Comparison of ENCODE assay signal across 8 cellular contexts in genomic region chr16:1770328-1771071, GRCh38. TPM values are rescaled to one million over a fixed set of nuclear protein-coding genes. Genes with fewer than 3 reads are reported as not detected.
DNase-seq lines count a peak whose midpoint lies in the region; ATAC-seq and TF ChIP-seq lines count a peak whose summit lies in the region.

No MANE protein-coding gene starts in this region.

- TF ChIP-seq CTCF in GM13976 (IDR thresholded peaks at IDR 0.05; ENCODE audit: borderline replicate concordance, control extremely low read depth, extremely low read depth, insufficient read depth, missing control alignments) (no peak), OCI-LY1 (IDR thresholded peaks at IDR 0.05; ENCODE audit: low read length) (no peak), omental fat pad (IDR thresholded peaks at IDR 0.05) (no peak), vagina (IDR thresholded peaks at IDR 0.05) (no peak)

- H3K36me3 ChIP-seq in OCI-LY1 (ENCODE audit: insufficient read depth, low read length), result peaks cover 49% of the 10 kb centered on the region
- H3K36me3 ChIP-seq in vagina, result peaks cover 0 to 29% of the 10 kb centered on the region in 2 donors

- peak overlapping the region; percentile 91 for H3K4me2 ChIP-seq in OCI-LY1 (ENCODE audit: low read length)

- no peaks in the 10 kb centered on the region for H3F3A ChIP-seq in OCI-LY1 (ENCODE audit: insufficient read depth, low read length)

- CTCF ChIA-PET in activated naive CD4-positive, alpha-beta T cell treated with anti-CD3 and anti-CD28 coated beads, Interleukin-2, amount 10 ng/mL, durations not matched to agents 7 days and 5 days (lab: Charles Lee), result interaction anchor here (1.6 kb wide), 1 partner anchor 11 kb away, joined by 3 read pairs; no protein-coding TSS in a partner anchor

- H3K4me1 Mint-ChIP-seq in activated naive CD4-positive, alpha-beta T cell treated with anti-CD3 and anti-CD28 coated beads, Interleukin-2, amount 10 ng/mL, durations not matched to agents 7 days and 5 days, result peaks cover 23% of the 10 kb centered on the region

- 0 out of 2 replicates have a peak, but pooled peaks cover 3% of the 10 kb centered on the region for H3K79me2 ChIP-seq in OCI-LY1 (ENCODE audit: insufficient read depth, low read length)

- H3K9me3 ChIP-seq in OCI-LY1 (ENCODE audit: low read length) (no peaks in the 10 kb centered on the region), vagina (no peaks in the 10 kb centered on the region)

- H3K4me3 Mint-ChIP-seq in activated naive CD4-positive, alpha-beta T cell treated with anti-CD3 and anti-CD28 coated beads, Interleukin-2, amount 10 ng/mL, durations not matched to agents 7 days and 5 days, result peak overlapping the region; percentile 96

- no peak for TF ChIP-seq POLR2A in vagina (IDR thresholded peaks at IDR 0.05)

- H3K27me3 ChIP-seq in OCI-LY1 (ENCODE audit: insufficient read depth, low read length), result no peaks in the 10 kb centered on the region
- no peaks in the 10 kb centered on the region for H3K27me3 ChIP-seq in vagina

- no peaks in the 10 kb centered on the region for H4K20me1 ChIP-seq in OCI-LY1 (ENCODE audit: insufficient read depth, low read length)

- H3K9ac ChIP-seq in OCI-LY1 (ENCODE audit: low read length), result peak overlapping the region; percentile 88

- DNase-seq in GM13976 (ENCODE audit: low spot score) (peak; percentile 81), germinal center (ENCODE audit: low spot score) (peak; percentile 43), omental fat pad (ENCODE audit: low spot score) (no peak), vagina (ENCODE audit: extremely low spot score in 2 of 2) (no peak), NCI-H1930 (lab: John Stamatoyannopoulos, UW) (no peak), iPS-NIHi11 (ENCODE audit: low spot score) (no peak)
- peak; percentile 50 for DNase-seq in activated naive CD4-positive, alpha-beta T cell treated with anti-CD3 and anti-CD28 coated beads, Interleukin-2, amount 10 ng/mL, durations not matched to agents 7 days and 5 days

- H3K4me3 ChIP-seq in OCI-LY1 (ENCODE audit: low read depth, low read length, poor library complexity, severe bottlenecking) (peak overlapping the region; percentile 85), vagina (peak overlapping the region; percentile 82)

- no peaks in the 10 kb centered on the region for H3K9me3 Mint-ChIP-seq in activated naive CD4-positive, alpha-beta T cell treated with anti-CD3 and anti-CD28 coated beads, Interleukin-2, amount 10 ng/mL, durations not matched to agents 7 days and 5 days

- no peak overlapping the region for H2AFZ ChIP-seq in OCI-LY1 (ENCODE audit: low read length)

- intact Hi-C loops in vagina (cut with DNase I), result loop anchor here (5.0 kb wide), 1 partner anchor 63 kb away; the partner anchor contains the start of gene MAPK8IP3

- H3K27me3 Mint-ChIP-seq in activated naive CD4-positive, alpha-beta T cell treated with anti-CD3 and anti-CD28 coated beads, Interleukin-2, amount 10 ng/mL, durations not matched to agents 7 days and 5 days, result no peaks in the 10 kb centered on the region

- peaks cover 13% of the 10 kb centered on the region for H3K36me3 Mint-ChIP-seq in activated naive CD4-positive, alpha-beta T cell treated with anti-CD3 and anti-CD28 coated beads, Interleukin-2, amount 10 ng/mL, durations not matched to agents 7 days and 5 days

- ATAC-seq in omental fat pad (ENCODE audit: low FRiP score), result peak; percentile 69

- H3K27ac ChIP-seq in OCI-LY1 (ENCODE audit: low read depth, low read length, poor library complexity, severe bottlenecking), result peak overlapping the region; percentile 59
- H3K27ac ChIP-seq in vagina, result peak overlapping the region; percentile 90

- peaks cover 22% of the 10 kb centered on the region for H3K4me1 ChIP-seq in OCI-LY1 (ENCODE audit: insufficient read depth, low read length, severe bottlenecking)
- H3K4me1 ChIP-seq in vagina, result peaks cover 45% of the 10 kb centered on the region

- no peaks in the 10 kb centered on the region for H3K9me2 ChIP-seq in OCI-LY1 (ENCODE audit: low read depth, low read length)

- H3K27ac Mint-ChIP-seq in activated naive CD4-positive, alpha-beta T cell treated with anti-CD3 and anti-CD28 coated beads, Interleukin-2, amount 10 ng/mL, durations not matched to agents 7 days and 5 days, result peak overlapping the region; percentile 71

- in situ Hi-C loops in GM13976 (cut with MboI; ENCODE audit: low sequenced_read_pairs, unreplicated experiment), result no loop called here

RNA-seq across cellular contexts. Expression of gene NME3, which starts 0.8 kb away (rescaled TPM):
- total RNA-seq in omental fat pad, result 10 to 100 TPM; 51.4 to 83.2 (median 69.6) TPM
- total RNA-seq in vagina, result 96.0 TPM

RNA-seq across cellular contexts. Expression of gene EME2, which starts 2.1 kb away (rescaled TPM):
- total RNA-seq in omental fat pad, result 10 to 100 TPM in 1 of 4 donors, 1 to 10 TPM in 3; 5.9 to 16.2 (median 7.1) TPM
- 13.5 TPM for total RNA-seq in vagina

RNA-seq across cellular contexts. Expression of gene MRPS34, which starts 2.4 kb away (rescaled TPM):
- 10 to 100 TPM; 56.8 to 84.2 (median 78.6) TPM for total RNA-seq in omental fat pad
- total RNA-seq in vagina, result 89.6 TPM

RNA-seq across cellular contexts. Expression of gene SPSB3, which starts 11.9 kb away (rescaled TPM):
- total RNA-seq in omental fat pad, result 10 to 100 TPM; 39.5 to 88.1 (median 50.7) TPM
- 75.9 TPM for total RNA-seq in vagina

RNA-seq across cellular contexts. Expression of gene NUBP2, which starts 12.3 kb away (rescaled TPM):
- total RNA-seq in omental fat pad (10 to 100 TPM; 49.2 to 85.9 (median 60.2) TPM), vagina (40.8 TPM)

Comparison
In these comparisons a context has a peak if more than half of its experiments do, and no peak if none do; other contexts are left out.
1. DNase-seq: peak in GM13976 (single experiment), activated naive CD4-positive, alpha-beta T cell treated with anti-CD3 and anti-CD28 coated beads, Interleukin-2, amount 10 ng/mL, durations not matched to agents 7 days and 5 days (single experiment) and germinal center (single experiment); none in omental fat pad (single experiment), vagina (0 of 2), NCI-H1930 (0 of 2) and iPS-NIHi11 (single experiment).